In the genomic region with DNA sequence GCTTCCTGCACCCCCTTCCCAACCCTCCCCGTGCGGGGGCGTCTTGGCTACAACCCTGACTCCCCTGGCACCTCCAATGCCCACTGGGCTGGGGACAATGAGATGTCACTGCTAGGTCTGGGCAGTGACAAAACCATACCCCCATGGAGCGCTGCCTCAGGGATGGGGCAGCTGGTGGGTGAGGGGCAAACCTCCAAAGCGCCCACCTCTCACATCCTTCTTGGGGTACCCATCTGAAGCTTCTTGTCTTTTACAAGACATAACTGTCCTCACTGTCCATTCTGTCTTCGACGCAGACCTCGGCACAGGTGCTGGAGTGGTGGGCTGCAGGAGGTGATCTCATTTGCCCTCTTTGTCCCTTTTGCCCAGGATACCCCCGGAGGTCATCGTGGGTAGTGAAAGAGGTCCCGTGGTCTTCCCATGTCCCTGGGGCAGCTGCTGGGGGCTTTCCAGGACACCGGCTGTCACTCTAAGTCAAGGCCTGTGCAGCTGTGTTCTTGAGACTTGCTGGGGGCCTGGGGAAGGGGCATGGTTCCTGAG, we compare ENCODE assay signal across 21 cellular contexts. TPM values are rescaled to one million over a fixed set of nuclear protein-coding genes. Genes with fewer than 3 reads are reported as not detected.
DNase-seq lines count a peak whose midpoint lies in the region; ATAC-seq and FAIRE-seq lines count a peak whose summit lies in the region.
"Had no signal": no experiment of that assay in that cellular context is flagged by ENCODE, and none has a peak within 500 bp of the region (broad histone marks: within the 10 kb centered on the region; RNA-seq: fewer than 3 reads in every experiment).

No MANE protein-coding gene starts in this region.

- H3F3A ChIP-seq in GM23248 (ENCODE audit: insufficient read depth), result peaks cover 69% of the 10 kb centered on the region

- H3K27me3 ChIP-seq in BLaER1 (no peaks in the 10 kb centered on the region), GM23248 (replicated peaks; ENCODE audit: insufficient read depth) (no peaks in the 10 kb centered on the region), neuronal stem cell (ENCODE audit: control insufficient read depth in 3 of 3, insufficient read depth in 3 of 3, low read depth in 1 of 3, low read length in 3 of 3) (peaks cover 0 to 11% (median 0%) of the 10 kb centered on the region in 3 experiments), small intestine (ENCODE audit: control insufficient read depth in 2 of 2, insufficient read depth in 2 of 2, low read length in 2 of 2) (no peaks in the 10 kb centered on the region)
- H3K27me3 ChIP-seq: testis had no signal

- H2BK15ac ChIP-seq in neuronal stem cell (ENCODE audit: low read length), result no peak overlapping the region

- peaks cover 47% of the 10 kb centered on the region for H3K4me1 ChIP-seq in BLaER1
- H3K4me1 ChIP-seq in GM23248 (ENCODE audit: insufficient read depth), result peaks cover 32% of the 10 kb centered on the region
- H3K4me1 ChIP-seq in neuronal stem cell (ENCODE audit: control insufficient read depth in 2 of 2, insufficient read depth in 1 of 2, low read depth in 1 of 2, low read length in 2 of 2), result peaks cover 10 to 23% of the 10 kb centered on the region in 2 donors
- H3K4me1 ChIP-seq in small intestine (ENCODE audit: control insufficient read depth in 2 of 2, insufficient read depth in 1 of 2, low read depth in 1 of 2, low read length in 1 of 2), result no peaks in the 10 kb centered on the region

- DNase-seq in GM23248 (no peak), ecto neural progenitor cell (ENCODE audit: low spot score) (peak; percentile 41), neuronal stem cell (ENCODE audit: low spot score) (no peak), A172 (ENCODE audit: low spot score) (no peak), small intestine (no peak)
- DNase-seq: activated T-cell treated with anti-CD3 and anti-CD28 coated beads, Interleukin-2, amount 50 U/mL, for 1 hour; CD4-positive, CD25-positive, alpha-beta regulatory T cell; central memory CD4-positive, alpha-beta T cell; foreskin fibroblast; NCI-H1048; NCI-H774; nephron progenitor cell; T-helper 17 cell had no signal

- no peak overlapping the region for H3K14ac ChIP-seq in neuronal stem cell (ENCODE audit: low read length)

- no peaks in the 10 kb centered on the region for H4K20me1 ChIP-seq in BLaER1
- no peaks in the 10 kb centered on the region for H4K20me1 ChIP-seq in GM23248 (ENCODE audit: insufficient read depth)

- ATAC-seq in GM19452 (IDR thresholded peaks at IDR 0.05; ENCODE audit: unreplicated experiment) (no peak), GM18502 (IDR thresholded peaks at IDR 0.05; ENCODE audit: poor library complexity, unreplicated experiment) (no peak)
- ATAC-seq: activated CD4-positive, CD25-positive, alpha-beta regulatory T cell treated with anti-CD3 and anti-CD28 coated beads, Interleukin-2, amount 50 U/mL, for 24 hours; T-helper 17 cell had no signal

- no peaks in the 10 kb centered on the region for H3K9me3 ChIP-seq in BLaER1
- no peaks in the 10 kb centered on the region for H3K9me3 ChIP-seq in GM23248 (ENCODE audit: low read depth)
- H3K9me3 ChIP-seq in neuronal stem cell (replicated peaks in 1 of 2; ENCODE audit: control insufficient read depth in 2 of 2, insufficient read depth in 1 of 2, low read depth in 1 of 2, low read length in 2 of 2), result no peaks in the 10 kb centered on the region
- no peaks in the 10 kb centered on the region for H3K9me3 ChIP-seq in small intestine (ENCODE audit: control insufficient read depth, low read depth)
- H3K9me3 ChIP-seq: HAP-1, testis had no signal

- in situ Hi-C loops in GM23248 (cut with MboI), result loop anchor here (25.0 kb wide), 1 partner anchor 277 kb away; no protein-coding TSS in a partner anchor

- no peaks in the 10 kb centered on the region for H3K79me1 ChIP-seq in neuronal stem cell (ENCODE audit: low read depth, low read length)

- H3K27ac ChIP-seq in BLaER1 (0 out of 2 replicates have a peak overlapping the region, but pooled peaks have one; percentile 21), GM23248 (peak overlapping the region; percentile 88; the same call in 1 of the 2 replicates), neuronal stem cell (replicated peaks; ENCODE audit: low read length) (no peak overlapping the region), small intestine (ENCODE audit: low read depth in 1 of 2, low read length in 1 of 2) (no peak overlapping the region)
- H3K27ac ChIP-seq: RWPE1, testis had no signal

- WGBS in GM23248 (ENCODE audit: low coverage in 1 of 2, low lambda C conversion rate in 2 of 2, missing lambda C conversion rate in 2 of 2), 2 experiments, result 80 to 81% methylated on average over 11 to 12 of the region's 12 CpGs
- no CpG with 5 or more reads among the region's 12 CpGs for WGBS in neuronal stem cell (ENCODE audit: extremely low coverage in 2 of 2, insufficient read length in 2 of 2, insufficient replicate concordance in 1 of 2), 2 donors
- WGBS in small intestine, 3 donors, result 84 to 93% (median 92%) methylated on average over 11 to 12 of the region's 12 CpGs

- no peak overlapping the region for H3K4ac ChIP-seq in neuronal stem cell (ENCODE audit: low read length)

- H2BK120ac ChIP-seq in neuronal stem cell (ENCODE audit: low read depth, low read length), result no peak overlapping the region

- H3K4me2 ChIP-seq in BLaER1 (peak overlapping the region; percentile 21), GM23248 (ENCODE audit: unreplicated experiment) (no peak overlapping the region), neuronal stem cell (ENCODE audit: insufficient read depth, low read length, poor library complexity, severe bottlenecking) (no peak overlapping the region)

- H2AFZ ChIP-seq in GM23248 (no peak overlapping the region), neuronal stem cell (ENCODE audit: low read length) (no peak overlapping the region)

- H3K9me2 ChIP-seq in GM23248 (ENCODE audit: insufficient read depth), result no peaks in the 10 kb centered on the region

- peak overlapping the region; percentile 40 for H2AK5ac ChIP-seq in neuronal stem cell (ENCODE audit: low read depth, low read length)

- no peak overlapping the region for H4K91ac ChIP-seq in neuronal stem cell (ENCODE audit: low read depth, low read length, poor library complexity)

- H3K36me3 ChIP-seq in BLaER1 (peaks cover 55% of the 10 kb centered on the region), GM23248 (ENCODE audit: low read depth) (peaks cover 11% of the 10 kb centered on the region; the same call in 1 of the 2 replicates), neuronal stem cell (replicated peaks in 1 of 2; ENCODE audit: control insufficient read depth in 2 of 2, insufficient read depth in 2 of 2, low read length in 2 of 2) (no peaks in the 10 kb centered on the region), small intestine (ENCODE audit: control insufficient read depth in 2 of 2, insufficient read depth in 2 of 2, low read length in 2 of 2) (no peaks in the 10 kb centered on the region)
- H3K36me3 ChIP-seq: HAP-1 had no signal

- H2BK12ac ChIP-seq in neuronal stem cell (ENCODE audit: low read length), result no peak overlapping the region

- H3K18ac ChIP-seq in neuronal stem cell (ENCODE audit: low read length), result no peak overlapping the region

- H3K9ac ChIP-seq in BLaER1 (no peak overlapping the region), GM23248 (peak overlapping the region; percentile 69; the same call in 1 of the 2 replicates), neuronal stem cell (ENCODE audit: low read depth, low read length, poor library complexity) (no peak overlapping the region)

- no peak overlapping the region for H3K4me3 ChIP-seq in BLaER1
- H3K4me3 ChIP-seq in GM23248, result no peak overlapping the region
- no peak overlapping the region for H3K4me3 ChIP-seq in neuronal stem cell (ENCODE audit: low read length in 2 of 2)
- H3K4me3 ChIP-seq in small intestine (ENCODE audit: low read depth in 1 of 2, low read length in 2 of 2), result no peak overlapping the region
- H3K4me3 ChIP-seq: HAP-1, testis had no signal

- H3K79me2 ChIP-seq in GM23248 (ENCODE audit: insufficient read depth), result no peaks in the 10 kb centered on the region

- no peak overlapping the region for H2BK5ac ChIP-seq in neuronal stem cell (ENCODE audit: low read length)

- no peak overlapping the region for H3K23ac ChIP-seq in neuronal stem cell (ENCODE audit: low read depth, low read length, poor library complexity)

- no peak for FAIRE-seq in small intestine (lab: Jason Lieb, UNC)

- H4K8ac ChIP-seq in neuronal stem cell (ENCODE audit: low read depth, low read length), result no peak overlapping the region

RNA-seq across cellular contexts. Expression of a gene that starts 27.8 kb away (rescaled TPM):
- 0.63 TPM in 1 of 2 replicates, not detected in the other for total RNA-seq in GM23248 (2014; rRNA removed; shearing (Covaris generic))
- polyA plus RNA-seq in GM23248 (2016; fragmentation: Nextera tagmentation; extraction: Ambion mirVana), result 0.48 and 0.56 TPM in 2 replicates
- not detected for polyA plus RNA-seq in neuronal stem cell (2013, experiment 1 of 2)
- not detected for polyA plus RNA-seq in neuronal stem cell (2013, experiment 2 of 2)
- 0.84 and 0.96 TPM in 2 replicates for total RNA-seq in A172 (2014; rRNA removed; shearing (Covaris generic))
- polyA plus RNA-seq in small intestine, result 1 to 10 TPM; 4.1 to 7.2 (median 4.9) TPM
- total RNA-seq: CD4-positive, CD25-positive, alpha-beta regulatory T cell; lung microvascular endothelial cell had no signal

RNA-seq across cellular contexts. Expression of a gene that starts 41.5 kb away (rescaled TPM):
- total RNA-seq in GM23248 (2014; rRNA removed; shearing (Covaris generic)), result 189 and 205 TPM in 2 replicates
- polyA plus RNA-seq in GM23248 (2016; fragmentation: Nextera tagmentation; extraction: Ambion mirVana) (155 and 163 TPM in 2 replicates), small intestine (10 to 100 TPM in 1 of 3 donors, 1 to 10 TPM in 1, under 1 TPM in 1; 0.45 to 31.6 (median 1.6) TPM)
- polyA plus RNA-seq in neuronal stem cell (2013, experiment 1 of 2), result 11.0 TPM
- polyA plus RNA-seq in neuronal stem cell (2013, experiment 2 of 2), result 11.2 TPM
- total RNA-seq in A172 (2014; rRNA removed; shearing (Covaris generic)), result 33.5 and 55.9 TPM in 2 replicates
- total RNA-seq: CD4-positive, CD25-positive, alpha-beta regulatory T cell had no signal

RNA-seq across cellular contexts. Expression of a gene that starts 52.4 kb away (rescaled TPM):
- not detected in 2 replicates for total RNA-seq in GM23248 (2014; rRNA removed; shearing (Covaris generic))
- 0.19 TPM in 1 of 2 replicates, not detected in the other for polyA plus RNA-seq in GM23248 (2016; fragmentation: Nextera tagmentation; extraction: Ambion mirVana)
- 0.10 TPM for polyA plus RNA-seq in neuronal stem cell (2013, experiment 1 of 2)
- polyA plus RNA-seq in neuronal stem cell (2013, experiment 2 of 2), result 0.10 TPM
- total RNA-seq in A172 (2014; rRNA removed; shearing (Covaris generic)), result not detected in 2 replicates
- polyA plus RNA-seq in small intestine, result 100 to 1,000 TPM; 205 to 238 (median 219) TPM
- total RNA-seq: CD4-positive, CD25-positive, alpha-beta regulatory T cell; lung microvascular endothelial cell; T-helper 17 cell had no signal
- polyA plus RNA-seq: CD4-positive, CD25-positive, alpha-beta regulatory T cell had no signal

Comparison
In these comparisons a context has a peak if more than half of its experiments do, and no peak if none do; other contexts are left out.
1. H3K27ac ChIP-seq: peak in BLaER1 (single experiment) and GM23248 (single experiment); none in neuronal stem cell (single experiment) and small intestine (0 of 2).